Comparison of ENCODE assay signal across 14 cellular contexts in genomic region chr18:68417826-68418225, GRCh38.
DNase-seq lines count a peak whose midpoint lies in the region; ATAC-seq lines count a peak whose summit lies in the region.
"Had no signal": no experiment of that assay in that cellular context is flagged by ENCODE, and none has a peak within 500 bp of the region (broad histone marks: within the 10 kb centered on the region; RNA-seq: fewer than 3 reads in every experiment).

No MANE protein-coding gene starts in this region.

- peak overlapping the region; percentile 39 for H3K4me2 ChIP-seq in skeletal muscle satellite cell (ENCODE audit: low read length)

- peaks cover 19% of the 10 kb centered on the region for H3K4me1 ChIP-seq in SJCRH30
- peaks cover 27% of the 10 kb centered on the region for H3K4me1 ChIP-seq in skeletal muscle satellite cell (ENCODE audit: control insufficient read depth, insufficient read depth, low read length)
- H3K4me1 ChIP-seq: tibial artery had no signal

- H3K27ac ChIP-seq in SJCRH30 = peak overlapping the region; percentile 83
- H3K27ac ChIP-seq: tibial artery had no signal

- H3K9ac ChIP-seq in skeletal muscle satellite cell (ENCODE audit: low read depth, low read length) = peak overlapping the region; percentile 37

- H3K36me3 ChIP-seq in SJCRH30 = no peaks in the 10 kb centered on the region
- H3K36me3 ChIP-seq in skeletal muscle satellite cell (ENCODE audit: insufficient read depth, low read length) = no peaks in the 10 kb centered on the region
- H3K36me3 ChIP-seq: tibial artery had no signal

- H3K27me3 ChIP-seq in SJCRH30 (no peaks in the 10 kb centered on the region), skeletal muscle satellite cell (ENCODE audit: control insufficient read depth, insufficient read depth, low read length) (no peaks in the 10 kb centered on the region)
- H3K27me3 ChIP-seq: tibial artery had no signal

- DNase-seq in NCI-H345 (lab: John Stamatoyannopoulos, UW) (peak; percentile 39), NCI-H345 treated with DMSO at 0.1 percent for 48 hours (lab: John Stamatoyannopoulos, UW; ENCODE audit: unreplicated experiment) (no peak), SJCRH30 (no peak), fibroblast of peridontal ligament (ENCODE audit: extremely low read depth) (peak; percentile 57), NCI-H2081 (lab: John Stamatoyannopoulos, UW) (no peak)
- DNase-seq in activated CD4-positive, CD25-positive, alpha-beta regulatory T cell (lab: John Stamatoyannopoulos, UW) = no peak
- DNase-seq: activated naive CD8-positive, alpha-beta T cell treated with anti-CD3 and anti-CD28 coated beads, Interleukin-2, amount 10 ng/mL, durations not matched to agents 7 days and 5 days; activated T-cell treated with anti-CD3 and anti-CD28 coated beads, Interleukin-2, amount 50 U/mL, for 48 hours; NCI-H1105; tibial artery had no signal

- H3K9me3 ChIP-seq in SJCRH30 (replicated peaks) = no peaks in the 10 kb centered on the region
- no peaks in the 10 kb centered on the region for H3K9me3 ChIP-seq in skeletal muscle satellite cell (replicated peaks; ENCODE audit: low read length)
- H3K9me3 ChIP-seq: tibial artery had no signal

- ATAC-seq in HG02884 (IDR thresholded peaks at IDR 0.05; ENCODE audit: unreplicated experiment) = no peak
- ATAC-seq: HCT116; stimulated activated memory B cell treated with anti-CD40 and anti-IgM and Interleukin-4, amounts not matched to agents 10 μg/mL and 1 μg/mL and 100 μg/mL, for 72 hours had no signal

- H3K4me3 ChIP-seq in SJCRH30 (no peak overlapping the region), skeletal muscle satellite cell (ENCODE audit: low read length) (no peak overlapping the region)
- H3K4me3 ChIP-seq: tibial artery had no signal

Comparison
In these comparisons a context has a peak if more than half of its experiments do, and no peak if none do; other contexts are left out.
1. DNase-seq: peak in NCI-H345 (single experiment) and fibroblast of peridontal ligament (single experiment); none in NCI-H345 treated with DMSO at 0.1 percent for 48 hours (single experiment), SJCRH30 (0 of 2), NCI-H2081 (0 of 2) and activated CD4-positive, CD25-positive, alpha-beta regulatory T cell (0 of 4).